11 cellular contexts compared by ENCODE assay signal in the genomic region with DNA sequence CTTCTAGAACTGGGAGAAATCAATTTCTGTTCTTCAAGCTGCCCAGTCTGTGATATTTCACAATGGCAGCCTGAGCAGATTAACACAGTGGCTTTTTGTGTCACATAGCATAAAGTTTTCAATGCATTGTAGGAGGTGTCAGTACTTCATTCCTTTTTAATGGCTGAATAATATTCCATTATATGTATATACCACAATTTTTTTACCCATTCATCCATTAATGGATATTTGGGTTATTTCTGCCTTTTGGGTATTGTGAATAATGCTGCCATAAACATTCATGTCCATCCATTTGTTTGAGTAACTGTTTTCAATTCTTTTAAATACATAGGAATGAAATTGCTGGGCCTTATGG.
"Had no signal": no experiment of that assay in that cellular context is flagged by ENCODE, and none has a peak within 500 bp of the region (broad histone marks: within the 10 kb centered on the region; RNA-seq: fewer than 3 reads in every experiment).

No MANE protein-coding gene starts in this region.

- H3K27ac ChIP-seq: GM23248 had no signal

- H3K4me1 Mint-ChIP-seq: GM23338, H9 had no signal

- H3K9me3 ChIP-seq: HAP-1 had no signal

- H3K4me3 Mint-ChIP-seq: GM23338, H9, HFFc6 had no signal

- FAIRE-seq: H1, H54 had no signal

- H3K36me3 ChIP-seq: HAP-1 had no signal

- ATAC-seq: GM23338, HCT116 had no signal

- H2AFZ ChIP-seq: GM23248, GM23338 had no signal

- H3K27ac Mint-ChIP-seq: GM23338, H9, HFFc6 had no signal

- H3K9ac ChIP-seq: GM23248 had no signal

- H3K4me1 ChIP-seq: HAP-1 had no signal

- H3K4me3 ChIP-seq: GM23248, GM23338, HAP-1 had no signal

- H3K4me2 ChIP-seq: GM23338 had no signal

- DNase-seq: GOT3, H7, H9, HCEC 1CT, HFFc6 had no signal
